1 cellular context compared by ENCODE assay signal in the genomic region with DNA sequence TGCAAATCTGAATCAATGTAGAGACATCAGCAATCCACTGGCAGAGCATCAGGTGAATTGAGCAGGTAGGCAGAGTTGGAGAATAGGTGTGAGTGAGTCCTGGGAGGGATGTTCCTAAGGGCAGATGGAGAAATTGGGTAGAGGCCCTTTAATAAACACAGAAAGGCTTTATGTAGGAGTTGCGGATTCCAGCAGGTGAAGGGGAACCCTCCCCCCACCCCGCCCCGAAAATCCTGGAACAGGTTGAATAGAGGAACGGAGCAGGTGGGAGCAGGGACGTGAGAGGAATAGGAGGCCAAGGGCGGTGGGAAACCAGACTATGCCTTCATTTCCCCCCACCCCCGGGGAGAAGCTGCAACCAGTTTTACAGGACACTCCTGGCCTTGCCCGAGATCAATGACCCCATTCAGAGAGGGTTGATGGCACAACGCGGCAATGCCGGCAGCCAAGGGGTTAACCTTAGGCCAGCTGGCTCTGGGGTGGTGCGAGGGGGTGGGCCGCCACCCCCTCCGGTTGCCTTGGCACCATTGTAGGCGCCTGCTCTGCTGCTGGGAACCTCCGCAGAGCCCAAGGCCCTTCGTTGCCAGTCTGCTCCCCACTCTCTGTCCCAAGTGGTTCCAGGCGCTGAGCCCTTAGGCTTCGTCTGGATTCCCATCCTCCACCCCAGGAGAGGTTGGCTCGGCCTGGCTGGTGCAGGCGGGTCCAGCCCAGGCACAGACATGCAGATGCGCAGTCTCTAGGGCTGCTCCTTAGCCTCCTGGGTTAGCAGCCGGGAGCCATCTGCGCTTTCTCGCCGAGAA.
TF ChIP-seq lines count a peak whose summit lies in the region.

No MANE protein-coding gene starts in this region.

TF ChIP-seq in SK-N-SH treated with all-trans-retinoic acid at 6 μM for 48 hours, 23 proteins besides CTCF, POLR2A, EP300 and RAD21 (continued from another document):
- TF ChIP-seq, protein P1, sequence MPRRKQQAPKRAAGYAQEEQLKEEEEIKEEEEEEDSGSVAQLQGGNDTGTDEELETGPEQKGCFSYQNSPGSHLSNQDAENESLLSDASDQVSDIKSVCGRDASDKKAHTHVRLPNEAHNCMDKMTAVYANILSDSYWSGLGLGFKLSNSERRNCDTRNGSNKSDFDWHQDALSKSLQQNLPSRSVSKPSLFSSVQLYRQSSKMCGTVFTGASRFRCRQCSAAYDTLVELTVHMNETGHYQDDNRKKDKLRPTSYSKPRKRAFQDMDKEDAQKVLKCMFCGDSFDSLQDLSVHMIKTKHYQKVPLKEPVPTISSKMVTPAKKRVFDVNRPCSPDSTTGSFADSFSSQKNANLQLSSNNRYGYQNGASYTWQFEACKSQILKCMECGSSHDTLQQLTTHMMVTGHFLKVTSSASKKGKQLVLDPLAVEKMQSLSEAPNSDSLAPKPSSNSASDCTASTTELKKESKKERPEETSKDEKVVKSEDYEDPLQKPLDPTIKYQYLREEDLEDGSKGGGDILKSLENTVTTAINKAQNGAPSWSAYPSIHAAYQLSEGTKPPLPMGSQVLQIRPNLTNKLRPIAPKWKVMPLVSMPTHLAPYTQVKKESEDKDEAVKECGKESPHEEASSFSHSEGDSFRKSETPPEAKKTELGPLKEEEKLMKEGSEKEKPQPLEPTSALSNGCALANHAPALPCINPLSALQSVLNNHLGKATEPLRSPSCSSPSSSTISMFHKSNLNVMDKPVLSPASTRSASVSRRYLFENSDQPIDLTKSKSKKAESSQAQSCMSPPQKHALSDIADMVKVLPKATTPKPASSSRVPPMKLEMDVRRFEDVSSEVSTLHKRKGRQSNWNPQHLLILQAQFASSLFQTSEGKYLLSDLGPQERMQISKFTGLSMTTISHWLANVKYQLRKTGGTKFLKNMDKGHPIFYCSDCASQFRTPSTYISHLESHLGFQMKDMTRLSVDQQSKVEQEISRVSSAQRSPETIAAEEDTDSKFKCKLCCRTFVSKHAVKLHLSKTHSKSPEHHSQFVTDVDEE (CRISPR knock-in tag; IDR thresholded peaks at IDR 0.05) = peak; percentile 49; the same call in 1 of the 2 replicates
- no peak for TF ChIP-seq ZFP3 (CRISPR knock-in tag; IDR thresholded peaks at IDR 0.05)
- TF ChIP-seq BACH2 (CRISPR knock-in tag; IDR thresholded peaks at IDR 0.05; ENCODE audit: borderline replicate concordance) = no peak
- TF ChIP-seq OSR1 (CRISPR knock-in tag; IDR thresholded peaks at IDR 0.05) = no peak
